ENCODE assay signal across 32 cellular contexts in genomic region chr13:109208522-109208921, GRCh38.
"Had no signal": no experiment of that assay in that cellular context is flagged by ENCODE, and none has a peak within 500 bp of the region (broad histone marks: within the 10 kb centered on the region; RNA-seq: fewer than 3 reads in every experiment).

No MANE protein-coding gene starts in this region.

- DNase-seq: activated CD4-positive, alpha-beta memory T cell treated with anti-CD3 and anti-CD28 coated beads, Interleukin-2, amount 10 ng/mL, durations not matched to agents 7 days and 5 days; activated CD4-positive, alpha-beta T cell treated with anti-CD3 and anti-CD28 coated beads for 4 hours; activated CD8-positive, alpha-beta memory T cell treated with anti-CD3 and anti-CD28 coated beads for 24 hours; activated CD8-positive, alpha-beta memory T cell treated with anti-CD3 and anti-CD28 coated beads, Interleukin-2, amount 10 ng/mL, durations not matched to agents 7 days and 5 days; activated CD8-positive, alpha-beta memory T cell treated with anti-CD3 and anti-CD28 coated beads, Interleukin-2, amount 50 U/mL, for 48 hours; activated effector memory CD4-positive, alpha-beta T cell treated with anti-CD3 and anti-CD28 coated beads, Interleukin-2, amount 50 U/mL, for 16 hours; activated naive CD4-positive, alpha-beta T cell; activated naive CD4-positive, alpha-beta T cell treated with anti-CD3 and anti-CD28 coated beads, Interleukin-2, amount 50 U/mL, for 16 hours; activated naive CD8-positive, alpha-beta T cell treated with anti-CD3 and anti-CD28 coated beads for 36 hours; activated T-cell treated with anti-CD3 and anti-CD28 coated beads, Interleukin-2, amount 50 U/mL, for 48 hours; amygdala; body of pancreas; Karpas-422; NCI-H1048; NCI-H1105 treated with DMSO at 0.1 percent for 48 hours; NCI-H1436; NCI-H1694; NCI-H2029 treated with DMSO at 0.1 percent for 48 hours; NCI-H2107; NCI-H2171; NCI-H510A; NCI-H526; NCI-H748 treated with DMSO at 0.1 percent for 48 hours; NK-92 treated with Interleukin-12 subunit alpha and Interleukin-12 subunit beta, amount 100 ng/mL, for 24 hours; PC-3; Peyer's patch; RPMI8226; SHP77 treated with DMSO at 0.1 percent for 48 hours; SK-N-SH had no signal

- H3K27me3 ChIP-seq: ascending aorta, body of pancreas, breast epithelium, Peyer's patch, SJSA1 had no signal

- H3K4me1 ChIP-seq: ascending aorta, body of pancreas, breast epithelium, Peyer's patch had no signal

- H3K27ac ChIP-seq: ascending aorta, body of pancreas, breast epithelium, Peyer's patch, SJSA1 had no signal

- H3K4me3 ChIP-seq: ascending aorta, body of pancreas, breast epithelium, Peyer's patch, SJSA1 had no signal

- H3K36me3 ChIP-seq: ascending aorta, breast epithelium, Peyer's patch, SJSA1 had no signal

- H3K4me2 ChIP-seq: SK-N-SH had no signal

- H3K9me3 ChIP-seq: ascending aorta, body of pancreas, breast epithelium, Peyer's patch, SJSA1, SK-N-SH had no signal
